21 cellular contexts compared by ENCODE assay signal in the genomic region with DNA sequence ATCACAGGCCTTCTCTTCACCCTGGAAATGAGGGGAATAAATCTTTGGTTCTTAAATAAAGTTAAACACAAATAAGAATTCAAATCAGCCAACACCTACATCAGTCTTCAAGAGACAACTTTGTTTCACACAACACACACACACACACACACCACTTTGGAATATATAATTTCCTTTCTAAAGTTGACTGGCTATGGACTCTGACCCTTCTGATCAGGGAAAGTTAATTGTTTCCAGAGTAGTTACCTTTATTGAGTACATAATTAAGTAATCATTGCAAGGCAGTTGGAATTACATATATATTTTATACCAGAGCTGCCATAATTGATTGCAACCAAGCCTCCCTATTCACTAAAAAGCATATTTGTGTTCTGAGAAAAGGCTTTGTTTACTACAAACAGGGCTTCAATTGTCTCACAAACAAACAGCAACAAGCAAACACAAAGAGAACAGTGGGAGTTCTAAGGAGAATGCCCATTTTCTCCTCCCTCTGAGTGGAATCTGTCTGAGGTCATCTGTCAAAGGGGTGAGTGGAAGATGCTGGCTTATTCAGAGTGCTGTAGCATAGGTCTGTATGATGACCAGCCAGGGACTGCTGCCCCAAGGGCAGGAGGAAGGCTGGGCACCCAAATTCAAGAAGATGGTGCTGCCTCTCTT.
DNase-seq lines count a peak whose midpoint lies in the region; ATAC-seq lines count a peak whose summit lies in the region.
"Had no signal": no experiment of that assay in that cellular context is flagged by ENCODE, and none has a peak within 500 bp of the region (broad histone marks: within the 10 kb centered on the region; RNA-seq: fewer than 3 reads in every experiment).

No MANE protein-coding gene starts in this region.

- H3K4me3 ChIP-seq in effector memory CD4-positive, alpha-beta T cell (ENCODE audit: insufficient read depth, low read depth, low read length, poor library complexity, severe bottlenecking) = no peak overlapping the region
- H3K4me3 ChIP-seq: K562, testis had no signal

- H3K4me1 ChIP-seq in effector memory CD4-positive, alpha-beta T cell (ENCODE audit: control insufficient read depth, insufficient read depth, low read length, poor library complexity, severe bottlenecking) = no peaks in the 10 kb centered on the region

- H3K27ac ChIP-seq in angular gyrus (ENCODE audit: low read depth, low read length) = peak overlapping the region; percentile 95
- no peak overlapping the region for H3K27ac ChIP-seq in effector memory CD4-positive, alpha-beta T cell (ENCODE audit: insufficient read depth, low read length, poor library complexity, severe bottlenecking)
- H3K27ac ChIP-seq: C4-2B, testis had no signal

- no peaks in the 10 kb centered on the region for H3K27me3 ChIP-seq in effector memory CD4-positive, alpha-beta T cell (replicated peaks; ENCODE audit: control insufficient read depth, insufficient read depth, low read length, poor library complexity, severe bottlenecking)
- H3K27me3 ChIP-seq: testis had no signal

- ATAC-seq in HG02885 (IDR thresholded peaks at IDR 0.05; ENCODE audit: poor library complexity, unreplicated experiment) = no peak
- ATAC-seq: K562; stimulated activated effector memory CD8-positive, alpha-beta T cell treated with anti-CD3 and anti-CD28 coated beads, Interleukin-12 subunit alpha, Interleukin-12 subunit beta, amount 100 ng/mL, for 72 hours had no signal

- DNase-seq in ELF-1 (ENCODE audit: low read depth, low spot score) (peak; percentile 80), iPS-NIHi11 (ENCODE audit: low spot score) (peak; percentile 53), pons (ENCODE audit: low spot score) (peak; percentile 93), cerebellar nuclear complex (lab: John Stamatoyannopoulos, UW) (no peak), NOMO-1 (lab: John Stamatoyannopoulos, UW; ENCODE audit: unreplicated experiment in 2 of 2) (no peak)
- DNase-seq in effector memory CD4-positive, alpha-beta T cell = no peak
- DNase-seq: activated CD4-positive, alpha-beta memory T cell treated with anti-CD3 and anti-CD28 coated beads, Interleukin-2, amount 10 ng/mL, durations not matched to agents 7 days and 5 days; activated CD4-positive, CD25-positive, alpha-beta regulatory T cell treated with anti-CD3 and anti-CD28 coated beads, Interleukin-2, amount 50 U/mL, for 72 hours; activated effector memory CD4-positive, alpha-beta T cell treated with Interleukin-2 at 50 U/mL for 16 hours; effector CD8-positive, alpha-beta T cell; EL; foreskin fibroblast; kidney; NCI-H510A; T-helper 1 cell; testis had no signal

- no peaks in the 10 kb centered on the region for H3K9me3 ChIP-seq in effector memory CD4-positive, alpha-beta T cell (ENCODE audit: control insufficient read depth, low read length)
- H3K9me3 ChIP-seq: testis had no signal

- no peaks in the 10 kb centered on the region for H3K36me3 ChIP-seq in effector memory CD4-positive, alpha-beta T cell (ENCODE audit: control insufficient read depth, insufficient read depth, low read length)

Comparison
In these comparisons a context has a peak if more than half of its experiments do, and no peak if none do; other contexts are left out.
1. DNase-seq: peak in ELF-1 (single experiment), iPS-NIHi11 (single experiment) and pons (single experiment); none in cerebellar nuclear complex (0 of 2), NOMO-1 (0 of 2) and effector memory CD4-positive, alpha-beta T cell (0 of 3).